In genomic region chr10:77562742-77563141, GRCh38 we compare ENCODE assay signal across 17 cellular contexts.
DNase-seq lines count a peak whose midpoint lies in the region; ATAC-seq and TF ChIP-seq lines count a peak whose summit lies in the region.
"Had no signal": no experiment of that assay in that cellular context is flagged by ENCODE, and none has a peak within 500 bp of the region (broad histone marks: within the 10 kb centered on the region; RNA-seq: fewer than 3 reads in every experiment).

No MANE protein-coding gene starts in this region.

- no peak for ATAC-seq in GM19467 (IDR thresholded peaks at IDR 0.05; ENCODE audit: unreplicated experiment)

- H3K27ac ChIP-seq in BLaER1 treated with 17β-estradiol and CSF1 and Interleukin-3, amounts not matched to agents 10 nM and 100 nM = no peak overlapping the region
- peak overlapping the region; percentile 57 for H3K27ac ChIP-seq in OCI-LY3 (ENCODE audit: low read length)
- peak overlapping the region; percentile 76 to 88 for H3K27ac ChIP-seq in coronary artery
- peak overlapping the region; percentile 77 to 84 for H3K27ac ChIP-seq in tibial artery
- H3K27ac ChIP-seq: PC-9, SJSA1 had no signal

- peaks cover 64% of the 10 kb centered on the region for H3K79me2 ChIP-seq in OCI-LY3 (ENCODE audit: low read length)

- no peaks in the 10 kb centered on the region for H3K27me3 ChIP-seq in BLaER1 treated with 17β-estradiol and CSF1 and Interleukin-3, amounts not matched to agents 10 nM and 100 nM
- H3K27me3 ChIP-seq in OCI-LY3 (ENCODE audit: low read depth, low read length) (no peaks in the 10 kb centered on the region), tibial artery (no peaks in the 10 kb centered on the region)
- H3K27me3 ChIP-seq: SJSA1 had no signal

- H4K20me1 ChIP-seq in BLaER1 treated with 17β-estradiol and CSF1 and Interleukin-3, amounts not matched to agents 10 nM and 100 nM = peaks cover 0 to 11% (median 0%) of the 10 kb centered on the region in 11 experiments; a peak in 1 of 22 replicates
- H4K20me1 ChIP-seq in OCI-LY3 (ENCODE audit: insufficient read depth, low read length) = peaks cover 92% of the 10 kb centered on the region

- peak overlapping the region in 7 of 11 experiments; percentile 21 to 86 (median 80); a peak in 12 of 22 replicates for H3K4me2 ChIP-seq in BLaER1 treated with 17β-estradiol and CSF1 and Interleukin-3, amounts not matched to agents 10 nM and 100 nM
- H3K4me2 ChIP-seq in OCI-LY3 (ENCODE audit: low read length) = peak overlapping the region; percentile 88
- H3K4me2 ChIP-seq: PC-9 had no signal

- TF ChIP-seq CTCF in OCI-LY3 (IDR thresholded peaks at IDR 0.05; ENCODE audit: low read depth, low read length) (no peak), coronary artery (IDR thresholded peaks at IDR 0.05) (no peak), tibial artery (IDR thresholded peaks at IDR 0.05) (no peak)

- H2AFZ ChIP-seq in OCI-LY3 (ENCODE audit: low read depth, low read length) = no peak overlapping the region
- H2AFZ ChIP-seq: PC-9 had no signal

- DNase-seq in coronary artery (ENCODE audit: low spot score) (no peak), tibial artery (no peak), T-helper 9 cell (no peak), NCI-H187 treated with DMSO at 0.1 percent for 48 hours (lab: John Stamatoyannopoulos, UW) (no peak)
- DNase-seq: C1 segment of cervical spinal cord; CD8-positive, alpha-beta memory T cell; DMS53; H9; NCI-H1105; NCI-H2081 treated with DMSO at 0.1 percent for 48 hours; NCI-H446 treated with DMSO at 0.1 percent for 48 hours; NCI-H69 had no signal

- peaks cover 33 to 63% (median 55%) of the 10 kb centered on the region in 10 experiments for H3K4me1 ChIP-seq in BLaER1 treated with 17β-estradiol and CSF1 and Interleukin-3, amounts not matched to agents 10 nM and 100 nM
- H3K4me1 ChIP-seq in OCI-LY3 (ENCODE audit: low read length) (peaks cover 62% of the 10 kb centered on the region), tibial artery (peaks cover 0 to 100% (median 59%) of the 10 kb centered on the region in 4 donors)

- no peak overlapping the region for H3K9ac ChIP-seq in BLaER1 treated with 17β-estradiol and CSF1 and Interleukin-3, amounts not matched to agents 10 nM and 100 nM
- peak overlapping the region; percentile 45; the same call in 1 of the 2 replicates for H3K9ac ChIP-seq in OCI-LY3 (ENCODE audit: low read length)

- intact Hi-C loops in tibial artery (cut with DNase I; ENCODE audit: low total_unique reads) = no loop called here

- H3K4me3 ChIP-seq in BLaER1 treated with 17β-estradiol and CSF1 and Interleukin-3, amounts not matched to agents 10 nM and 100 nM = no peak overlapping the region
- H3K4me3 ChIP-seq in OCI-LY3 (ENCODE audit: low read length) (peak overlapping the region; percentile 62), coronary artery (no peak overlapping the region), tibial artery (no peak overlapping the region)
- H3K4me3 ChIP-seq: PC-9, SJSA1 had no signal

- H3K9me3 ChIP-seq in BLaER1 treated with 17β-estradiol and CSF1 and Interleukin-3, amounts not matched to agents 10 nM and 100 nM (replicated peaks in 1 of 11) = no peaks in the 10 kb centered on the region
- H3K9me3 ChIP-seq in OCI-LY3 (ENCODE audit: insufficient read depth, low read length) (no peaks in the 10 kb centered on the region), tibial artery (no peaks in the 10 kb centered on the region)
- H3K9me3 ChIP-seq: SJSA1 had no signal

- no peaks in the 10 kb centered on the region; a peak in 1 of 22 replicates for H3K36me3 ChIP-seq in BLaER1 treated with 17β-estradiol and CSF1 and Interleukin-3, amounts not matched to agents 10 nM and 100 nM
- H3K36me3 ChIP-seq in OCI-LY3 (replicated peaks; ENCODE audit: low read depth, low read length) = peaks cover 3% of the 10 kb centered on the region
- H3K36me3 ChIP-seq in tibial artery = no peaks in the 10 kb centered on the region
- H3K36me3 ChIP-seq: SJSA1 had no signal

Comparison
In these comparisons a context has a peak if more than half of its experiments do, and no peak if none do; other contexts are left out.
1. H3K27ac ChIP-seq: peak in OCI-LY3 (single experiment), coronary artery (2 of 2) and tibial artery (2 of 2); none in BLaER1 treated with 17β-estradiol and CSF1 and Interleukin-3, amounts not matched to agents 10 nM and 100 nM (0 of 11).